ENCODE assay signal across 20 cellular contexts in genomic region chr5:54313311-54314270, GRCh38.
"Had no signal": no experiment of that assay in that cellular context is flagged by ENCODE, and none has a peak within 500 bp of the region (broad histone marks: within the 10 kb centered on the region; RNA-seq: fewer than 3 reads in every experiment).

No MANE protein-coding gene starts in this region.

- DNase-seq: activated CD4-positive, alpha-beta T cell treated with anti-CD3 and anti-CD28 coated beads, Interleukin-2, amount 10 ng/mL, durations not matched to agents 7 days and 5 days; activated CD4-positive, CD25-positive, alpha-beta regulatory T cell; activated CD8-positive, alpha-beta memory T cell treated with anti-CD3 and anti-CD28 coated beads for 24 hours; activated CD8-positive, alpha-beta memory T cell treated with anti-CD3 and anti-CD28 coated beads, Interleukin-2, amount 50 U/mL, for 48 hours; activated effector memory CD4-positive, alpha-beta T cell treated with anti-CD3 and anti-CD28 coated beads, Interleukin-2, amount 50 U/mL, for 16 hours; activated T-cell treated with anti-CD3 and anti-CD28 coated beads, Interleukin-2, amount 50 U/mL, for 48 hours; amniotic stem cell; effector memory CD8-positive, alpha-beta T cell; immature natural killer cell; kidney glomerular epithelial cell; left ventricle myocardium inferior; psoas muscle; right cardiac atrium; stimulated activated CD4-positive, alpha-beta T cell treated with anti-CD3 and anti-CD28 coated beads, Interleukin-2, amount 100 ng/mL, for 24 hours; stimulated activated naive CD8-positive, alpha-beta T cell treated with anti-CD3 and anti-CD28 coated beads, Interleukin-15, Interleukin-2, amounts not matched to agents 100 U/mL and 50 U/mL, for 24 hours; tibial artery; uterus had no signal

- H3K27ac Mint-ChIP-seq: activated CD4-positive, alpha-beta T cell treated with anti-CD3 and anti-CD28 coated beads, Interleukin-2, amount 10 ng/mL, durations not matched to agents 7 days and 5 days; activated naive CD4-positive, alpha-beta T cell treated with anti-CD3 and anti-CD28 coated beads, Interleukin-2, amount 50 U/mL, for 24 hours; effector memory CD8-positive, alpha-beta T cell; immature natural killer cell; neural progenitor cell had no signal

- H3K36me3 ChIP-seq: cardiac muscle cell, left ventricle myocardium inferior, neural progenitor cell, tibial artery, uterus had no signal

- H3K4me3 ChIP-seq: cardiac muscle cell, left ventricle myocardium inferior, neural progenitor cell, psoas muscle, tibial artery, uterus had no signal

- H3K9me3 ChIP-seq: left ventricle myocardium inferior, psoas muscle, tibial artery, uterus had no signal

- H3K9me3 Mint-ChIP-seq: activated CD4-positive, alpha-beta T cell treated with anti-CD3 and anti-CD28 coated beads, Interleukin-2, amount 10 ng/mL, durations not matched to agents 7 days and 5 days; activated naive CD4-positive, alpha-beta T cell treated with anti-CD3 and anti-CD28 coated beads, Interleukin-2, amount 50 U/mL, for 24 hours; effector memory CD8-positive, alpha-beta T cell; immature natural killer cell had no signal

- H3K4me3 Mint-ChIP-seq: activated CD4-positive, alpha-beta T cell treated with anti-CD3 and anti-CD28 coated beads, Interleukin-2, amount 10 ng/mL, durations not matched to agents 7 days and 5 days; activated naive CD4-positive, alpha-beta T cell treated with anti-CD3 and anti-CD28 coated beads, Interleukin-2, amount 50 U/mL, for 24 hours; effector memory CD8-positive, alpha-beta T cell; neural progenitor cell had no signal

- H3K27me3 ChIP-seq: cardiac muscle cell, tibial artery, uterus had no signal

- H3K36me3 Mint-ChIP-seq: activated naive CD4-positive, alpha-beta T cell treated with anti-CD3 and anti-CD28 coated beads, Interleukin-2, amount 50 U/mL, for 24 hours; immature natural killer cell; neural progenitor cell had no signal
